Comparison of ENCODE assay signal across 8 cellular contexts in genomic region chr6:41921712-41921998, GRCh38. TPM values are rescaled to one million over a fixed set of nuclear protein-coding genes. Genes with fewer than 3 reads are reported as not detected.
A peak's percentile ranks its signal among the peaks of the same experiment; 100 is the strongest.
DNase-seq lines count a peak whose midpoint lies in the region; ATAC-seq, FAIRE-seq and TF ChIP-seq lines count a peak whose summit lies in the region.

No MANE protein-coding gene starts in this region.

- H3K27ac Mint-ChIP-seq in H9: peak overlapping the region; percentile 100; a peak in 6 of 7 replicates

- H3K4me3 Mint-ChIP-seq in H9: peak overlapping the region; percentile 97 to 100

- peaks cover 21 to 41% (median 32%) of the 10 kb centered on the region in 3 experiments; a peak in 6 of 7 replicates for H3K36me3 Mint-ChIP-seq in H9 (ENCODE audit: insufficient read depth in 1 of 3, low read depth in 3 of 3)

- H3K4me1 Mint-ChIP-seq in H9: peaks cover 21 to 31% of the 10 kb centered on the region in 2 experiments

- no peak overlapping the region for H3T11ph ChIP-seq in H9 (ENCODE audit: low read length)

- H4K20me1 ChIP-seq in H9 (ENCODE audit: control insufficient read depth, insufficient read depth, insufficient read length) (no peaks in the 10 kb centered on the region), SK-N-SH (ENCODE audit: insufficient read depth) (no peaks in the 10 kb centered on the region)

- H2AFZ ChIP-seq in H9 (ENCODE audit: low read length) (no peak overlapping the region), SK-N-SH (ENCODE audit: low read depth) (peak overlapping the region; percentile 85; the same call in 1 of the 2 replicates), trophoblast cell (ENCODE audit: insufficient read depth, low read length, poor library complexity) (peak overlapping the region; percentile 85)

- H3F3A ChIP-seq in SK-N-SH (replicated peaks; ENCODE audit: insufficient read depth): peaks cover 7% of the 10 kb centered on the region

- H2BK15ac ChIP-seq in H9 (ENCODE audit: low read depth, low read length): no peak overlapping the region

- no peaks in the 10 kb centered on the region; a peak in 1 of 5 replicates for H3K9me3 Mint-ChIP-seq in H9

- H2BK5ac ChIP-seq in H9 (ENCODE audit: insufficient read length, low read length): no peak overlapping the region
- peak overlapping the region; percentile 77 for H2BK5ac ChIP-seq in trophoblast cell (ENCODE audit: low read depth, low read length, poor library complexity)

- peak; percentile 24 for DNase-seq in AG08396 (ENCODE audit: low spot score)
- no peak for DNase-seq in H9
- no peak for DNase-seq in SK-N-SH
- no peak for DNase-seq in fibroblast of mammary gland (ENCODE audit: low read depth)
- DNase-seq in trophoblast cell: no peak
- DNase-seq in frontal cortex (ENCODE audit: low spot score in 2 of 2): no peak

- H3K4me3 ChIP-seq in SK-N-SH (ENCODE audit: low read depth in 2 of 2, low read length in 1 of 2): peak overlapping the region; percentile 55 to 99
- peak overlapping the region; percentile 99 for H3K4me3 ChIP-seq in fibroblast of mammary gland (ENCODE audit: control insufficient read depth, low read depth, low read length)
- peak overlapping the region; percentile 93 for H3K4me3 ChIP-seq in trophoblast cell (ENCODE audit: low read depth, low read length)

- no peak overlapping the region for H3K27ac ChIP-seq in H9 (ENCODE audit: insufficient read length, low read depth, low read length)
- H3K27ac ChIP-seq in SK-N-SH (ENCODE audit: low read depth in 2 of 2, low read length in 1 of 2): peak overlapping the region; percentile 96 to 99
- H3K27ac ChIP-seq in trophoblast cell (ENCODE audit: low read depth, low read length): peak overlapping the region; percentile 89

- H2AK5ac ChIP-seq in H9 (ENCODE audit: insufficient read length, low read length) (no peak overlapping the region), trophoblast cell (ENCODE audit: low read length) (peak overlapping the region; percentile 90)

- H3K4ac ChIP-seq in H9 (ENCODE audit: low read depth, low read length): peak overlapping the region; percentile 39; the same call in 1 of the 2 replicates
- H3K4ac ChIP-seq in trophoblast cell (ENCODE audit: low read depth, low read length): peak overlapping the region; percentile 98

- peaks cover 11% of the 10 kb centered on the region for H3K23me2 ChIP-seq in H9 (ENCODE audit: insufficient read length, low read depth, low read length, poor library complexity, severe bottlenecking)

- H3K4me2 ChIP-seq in H9 (ENCODE audit: insufficient read depth, insufficient read length, low read length) (peak overlapping the region; percentile 90), SK-N-SH (peak overlapping the region; percentile 81), trophoblast cell (ENCODE audit: low read length) (peak overlapping the region; percentile 80)

- no peak overlapping the region for H2BK12ac ChIP-seq in H9 (ENCODE audit: insufficient read length, low read depth, low read length)
- H2BK12ac ChIP-seq in trophoblast cell (ENCODE audit: low read length): no peak overlapping the region

- no peak for TF ChIP-seq CTCF in H9 (conservative IDR thresholded peaks at IDR 0.05)
- TF ChIP-seq CTCF in SK-N-SH (IDR thresholded peaks at IDR 0.05): no peak
- no peak for TF ChIP-seq CTCF in fibroblast of mammary gland (conservative IDR thresholded peaks at IDR 0.05; ENCODE audit: control insufficient read depth, insufficient read depth, low read depth, low read length)

- H3K79me1 ChIP-seq in H9 (ENCODE audit: insufficient read depth, low read depth, low read length, poor library complexity, severe bottlenecking) (peaks cover 9% of the 10 kb centered on the region), trophoblast cell (ENCODE audit: low read length) (peaks cover 6% of the 10 kb centered on the region)

- H4K91ac ChIP-seq in H9 (ENCODE audit: insufficient read length, low read depth, low read length) (peak overlapping the region; percentile 4), trophoblast cell (ENCODE audit: low read depth, low read length) (peak overlapping the region; percentile 80)

- H4K5ac ChIP-seq in H9 (ENCODE audit: insufficient read length, low read depth, low read length): no peak overlapping the region

- peak overlapping the region; percentile 65 for H4K12ac ChIP-seq in trophoblast cell (ENCODE audit: low read depth, low read length)

- TF ChIP-seq RAD21 in SK-N-SH (IDR thresholded peaks at IDR 0.05; ENCODE audit: low read length): no peak

- CTCF ChIA-PET in SK-N-SH (lab: Yijun Ruan, JAX): interaction anchor here (0.8 to 5.4 kb wide), 21 partner anchors 9 to 626 kb away, joined by 3 to 70 read pairs (median 6); partner anchors contain the start of genes TAF8, TOMM6 and USP49

- H3K56ac ChIP-seq in H9 (ENCODE audit: insufficient read length, low read depth, low read length): no peak overlapping the region

- H3K9me3 ChIP-seq in H9 (ENCODE audit: control insufficient read depth, low read depth, low read length) (no peaks in the 10 kb centered on the region), SK-N-SH (no peaks in the 10 kb centered on the region), trophoblast cell (ENCODE audit: insufficient read depth, low read depth, low read length) (no peaks in the 10 kb centered on the region)

- POLR2A ChIA-PET in SK-N-SH (lab: Yijun Ruan, JAX): interaction anchor here (1.0 to 1.5 kb wide), 6 partner anchors 18 to 134 kb away, joined by 3 to 14 read pairs (median 5); partner anchors contain the start of genes TAF8 and TOMM6

- ATAC-seq in GM21390 (IDR thresholded peaks at IDR 0.05; ENCODE audit: unreplicated experiment): no peak
- ATAC-seq in HG02870 (IDR thresholded peaks at IDR 0.05; ENCODE audit: unreplicated experiment): no peak

- no peaks in the 10 kb centered on the region for H3K9me2 ChIP-seq in SK-N-SH

- H3K18ac ChIP-seq in H9 (ENCODE audit: insufficient read length, low read depth, low read length) (peak overlapping the region; percentile 92), trophoblast cell (ENCODE audit: low read length) (peak overlapping the region; percentile 82)

- H3K23ac ChIP-seq in H9 (ENCODE audit: insufficient read length, low read depth, low read length) (no peak overlapping the region), trophoblast cell (ENCODE audit: low read length) (no peak overlapping the region)

- FAIRE-seq in frontal cortex (lab: Jason Lieb, UNC): no peak

- H3K9ac ChIP-seq in H9 (ENCODE audit: extremely low read depth, insufficient read length, low read length) (peak overlapping the region; percentile 97), SK-N-SH (peak overlapping the region; percentile 98), trophoblast cell (ENCODE audit: low read length) (peak overlapping the region; percentile 92)

- H3K79me2 ChIP-seq in H9 (ENCODE audit: insufficient read depth, low read length) (peaks cover 38% of the 10 kb centered on the region; the same call in 1 of the 2 replicates), SK-N-SH (ENCODE audit: insufficient read depth) (peaks cover 88% of the 10 kb centered on the region), trophoblast cell (ENCODE audit: control insufficient read depth, insufficient read depth, low read length, poor library complexity) (peaks cover 10% of the 10 kb centered on the region)

- no peaks in the 10 kb centered on the region for H3K27me3 ChIP-seq in H9 (ENCODE audit: insufficient read depth, low read length)
- no peaks in the 10 kb centered on the region for H3K27me3 ChIP-seq in SK-N-SH (ENCODE audit: insufficient read depth)
- no peaks in the 10 kb centered on the region for H3K27me3 ChIP-seq in trophoblast cell (ENCODE audit: insufficient read depth, low read length)

- no peaks in the 10 kb centered on the region for H3K4me1 ChIP-seq in H9 (ENCODE audit: insufficient read depth, low read length)
- H3K4me1 ChIP-seq in SK-N-SH (ENCODE audit: control insufficient read depth in 1 of 2, insufficient read depth in 2 of 2, low read depth in 1 of 2, low read length in 1 of 2): peaks cover 14 to 18% of the 10 kb centered on the region in 2 experiments; a peak in 3 of 4 replicates
- peaks cover 2 to 9% of the 10 kb centered on the region in 2 experiments for H3K4me1 ChIP-seq in trophoblast cell (ENCODE audit: control insufficient read depth in 1 of 2, insufficient read depth in 2 of 2, low read length in 2 of 2)

- H2BK120ac ChIP-seq in H9 (ENCODE audit: low read depth, low read length, poor library complexity, severe bottlenecking): peak overlapping the region; percentile 91
- H2BK120ac ChIP-seq in trophoblast cell (ENCODE audit: insufficient read depth, low read length, poor library complexity): peak overlapping the region; percentile 77

- H3K27me3 Mint-ChIP-seq in H9 (ENCODE audit: low read depth): no peaks in the 10 kb centered on the region

- H3K36me3 ChIP-seq in SK-N-SH (replicated peaks in 1 of 2; ENCODE audit: control insufficient read depth in 1 of 2, insufficient read depth in 2 of 2, low read length in 1 of 2) (peaks cover 6 to 9% of the 10 kb centered on the region in 2 experiments), trophoblast cell (ENCODE audit: control insufficient read depth in 1 of 2, insufficient read depth in 2 of 2, low read length in 2 of 2) (peaks cover 6 to 9% of the 10 kb centered on the region in 2 experiments)

- TF ChIP-seq EP300 in SK-N-SH (IDR thresholded peaks at IDR 0.05; ENCODE audit: borderline replicate concordance in 1 of 2, low read depth in 1 of 2, low read length in 1 of 2): no peak

- H3K14ac ChIP-seq in H9 (ENCODE audit: insufficient read depth, low read length): peak overlapping the region; percentile 96
- H3K14ac ChIP-seq in trophoblast cell (ENCODE audit: low read length): peak overlapping the region; percentile 85

- no peak overlapping the region for H4K8ac ChIP-seq in H9 (replicated peaks; ENCODE audit: insufficient read length, low read depth, low read length)
- peak overlapping the region; percentile 93 for H4K8ac ChIP-seq in trophoblast cell (ENCODE audit: low read depth, low read length)

- no CpG with 5 or more reads among the region's 20 CpGs for WGBS in H9 (ENCODE audit: extremely low coverage, insufficient read length, low lambda C conversion rate)
- WGBS in SK-N-SH (ENCODE audit: low lambda C conversion rate): 3% methylated on average over 19 of the region's 20 CpGs
- WGBS in trophoblast cell (ENCODE audit: extremely low coverage, insufficient coverage, insufficient read length): no CpG with 5 or more reads among the region's 20 CpGs

- H2BK20ac ChIP-seq in H9 (ENCODE audit: low read depth, low read length, poor library complexity, severe bottlenecking): no peak overlapping the region

RNA-seq across cellular contexts. Expression of gene BYSL, which starts 0.4 kb away (rescaled TPM):
- total RNA-seq in H9 (2021): 71.1 and 74.2 TPM in 2 replicates
- polyA plus RNA-seq in SK-N-SH (2012; rRNA removed): 31.1 and 56.0 TPM in 2 replicates
- polyA plus RNA-seq in SK-N-SH (2012; cell fraction: cytosol; rRNA removed): 32.4 and 35.9 TPM in 2 replicates
- 54.5 and 56.0 TPM in 2 replicates for polyA plus RNA-seq in SK-N-SH (2012; cell fraction: nucleus; rRNA removed)
- 23.5 and 24.5 TPM in 2 replicates for polyA plus RNA-seq in trophoblast cell (2013)
- total RNA-seq in frontal cortex: 14.7 TPM

RNA-seq across cellular contexts. Expression of gene MED20, which starts 0.7 kb away (rescaled TPM):
- total RNA-seq in H9 (2021) (28.9 and 29.9 TPM in 2 replicates), frontal cortex (16.7 TPM)
- polyA plus RNA-seq in SK-N-SH (2012; rRNA removed): 25.1 and 29.6 TPM in 2 replicates
- polyA plus RNA-seq in SK-N-SH (2012; cell fraction: cytosol; rRNA removed): 26.4 and 26.6 TPM in 2 replicates
- polyA plus RNA-seq in SK-N-SH (2012; cell fraction: nucleus; rRNA removed): 21.5 and 25.2 TPM in 2 replicates
- 17.8 and 19.4 TPM in 2 replicates for polyA plus RNA-seq in trophoblast cell (2013)

RNA-seq across cellular contexts. Expression of gene CCND3, which starts 20.0 kb away (rescaled TPM):
- 24.2 and 25.3 TPM in 2 replicates for total RNA-seq in H9 (2021)
- polyA plus RNA-seq in SK-N-SH (2012; rRNA removed): 22.4 and 26.6 TPM in 2 replicates
- polyA plus RNA-seq in SK-N-SH (2012; cell fraction: cytosol; rRNA removed): 16.0 and 24.0 TPM in 2 replicates
- polyA plus RNA-seq in SK-N-SH (2012; cell fraction: nucleus; rRNA removed): 28.0 and 33.4 TPM in 2 replicates
- polyA plus RNA-seq in trophoblast cell (2013): 46.7 and 49.4 TPM in 2 replicates
- total RNA-seq in frontal cortex: 12.6 TPM

RNA-seq across cellular contexts. Expression of gene USP49, which starts 26.5 kb away (rescaled TPM):
- 18.7 and 19.0 TPM in 2 replicates for total RNA-seq in H9 (2021)
- polyA plus RNA-seq in SK-N-SH (2012; rRNA removed): 2.4 and 3.7 TPM in 2 replicates
- polyA plus RNA-seq in SK-N-SH (2012; cell fraction: cytosol; rRNA removed): 1.2 and 1.4 TPM in 2 replicates
- polyA plus RNA-seq in SK-N-SH (2012; cell fraction: nucleus; rRNA removed): 13.1 and 13.5 TPM in 2 replicates
- 3.4 TPM in 2 replicates for polyA plus RNA-seq in trophoblast cell (2013)
- total RNA-seq in frontal cortex: 10.6 TPM
